ENCODE assay signal across 29 cellular contexts in the genomic region with DNA sequence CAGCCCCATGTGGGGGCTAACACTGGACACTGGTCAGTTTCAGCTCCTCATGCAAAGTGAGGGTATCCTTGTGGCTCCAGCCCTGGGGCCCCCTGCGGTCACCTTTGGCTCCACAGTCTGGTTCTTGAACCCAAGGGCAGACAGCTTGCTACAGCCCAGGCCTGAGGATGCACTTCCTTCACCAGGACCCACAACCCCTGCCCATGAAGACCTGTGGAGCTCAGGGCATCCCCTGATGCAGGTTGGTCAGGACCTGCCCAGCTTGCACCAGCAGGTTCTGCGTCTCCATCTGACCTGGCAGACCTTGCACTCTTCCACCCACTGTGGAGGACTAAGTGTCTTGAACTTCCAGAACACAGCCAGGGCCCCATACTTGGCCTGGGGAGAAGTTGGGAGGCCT.
"Had no signal": no experiment of that assay in that cellular context is flagged by ENCODE, and none has a peak within 500 bp of the region (broad histone marks: within the 10 kb centered on the region; RNA-seq: fewer than 3 reads in every experiment).

No MANE protein-coding gene starts in this region.

- H3K27ac ChIP-seq: epithelial cell of prostate, esophagus squamous epithelium, heart right ventricle, left lung, neutrophil, ovary, prostate gland, suprapubic skin, tibial artery, WERI-Rb-1 had no signal

- H3K9me3 Mint-ChIP-seq: activated CD4-positive, alpha-beta memory T cell treated with anti-CD3 and anti-CD28 coated beads, Interleukin-2, amount 10 ng/mL, durations not matched to agents 7 days and 5 days; activated naive CD4-positive, alpha-beta T cell treated with anti-CD3 and anti-CD28 coated beads, Interleukin-2, amount 50 U/mL, for 24 hours; activated naive CD8-positive, alpha-beta T cell treated with anti-CD3 and anti-CD28 coated beads, Interleukin-2, amount 50 U/mL, for 24 hours; activated T-cell treated with anti-CD3 and anti-CD28 coated beads, Interleukin-2, amount 50 U/mL, for 24 hours; dendritic cell treated with granulocyte-macrophage colony-stimulating factor and Interleukin-4, amounts not matched to agents 40 ng/mL and 50 ng/mL, for 4 days; nephron; stimulated activated naive B cell treated with anti-CD40 and anti-IgM and Interleukin-4, amounts not matched to agents 10 μg/mL and 1 μg/mL and 100 μg/mL, for 72 hours; T-helper 1 cell treated with Interleukin-12 subunit alpha and Interleukin-12 subunit beta and Interleukin-4 antibody, amounts not matched to agents 30 μg/mL and 1 μg/mL, for 36 hours had no signal

- H3K4me3 Mint-ChIP-seq: activated CD4-positive, alpha-beta memory T cell treated with anti-CD3 and anti-CD28 coated beads, Interleukin-2, amount 10 ng/mL, durations not matched to agents 7 days and 5 days; activated naive CD4-positive, alpha-beta T cell treated with anti-CD3 and anti-CD28 coated beads, Interleukin-2, amount 50 U/mL, for 24 hours; activated naive CD8-positive, alpha-beta T cell treated with anti-CD3 and anti-CD28 coated beads, Interleukin-2, amount 50 U/mL, for 24 hours; activated T-cell treated with anti-CD3 and anti-CD28 coated beads, Interleukin-2, amount 50 U/mL, for 24 hours; dendritic cell treated with granulocyte-macrophage colony-stimulating factor and Interleukin-4, amounts not matched to agents 40 ng/mL and 50 ng/mL, for 4 days; stimulated activated naive B cell treated with anti-CD40 and anti-IgM and Interleukin-4, amounts not matched to agents 10 μg/mL and 1 μg/mL and 100 μg/mL, for 72 hours; T-helper 1 cell treated with Interleukin-12 subunit alpha and Interleukin-12 subunit beta and Interleukin-4 antibody, amounts not matched to agents 30 μg/mL and 1 μg/mL, for 36 hours had no signal

- H3K36me3 ChIP-seq: ovary, WERI-Rb-1 had no signal

- H3K27me3 ChIP-seq: esophagus squamous epithelium, heart right ventricle, left lung, ovary, suprapubic skin, tibial artery had no signal

- H3K9me3 ChIP-seq: esophagus squamous epithelium, neutrophil, ovary, prostate gland, suprapubic skin, tibial artery had no signal

- H3K27me3 Mint-ChIP-seq: activated CD4-positive, alpha-beta memory T cell treated with anti-CD3 and anti-CD28 coated beads, Interleukin-2, amount 10 ng/mL, durations not matched to agents 7 days and 5 days; activated naive CD4-positive, alpha-beta T cell treated with anti-CD3 and anti-CD28 coated beads, Interleukin-2, amount 50 U/mL, for 24 hours; activated naive CD8-positive, alpha-beta T cell treated with anti-CD3 and anti-CD28 coated beads, Interleukin-2, amount 50 U/mL, for 24 hours; activated T-cell treated with anti-CD3 and anti-CD28 coated beads, Interleukin-2, amount 50 U/mL, for 24 hours; dendritic cell treated with granulocyte-macrophage colony-stimulating factor and Interleukin-4, amounts not matched to agents 40 ng/mL and 50 ng/mL, for 4 days; stimulated activated naive B cell treated with anti-CD40 and anti-IgM and Interleukin-4, amounts not matched to agents 10 μg/mL and 1 μg/mL and 100 μg/mL, for 72 hours had no signal

- H3K4me3 ChIP-seq: esophagus squamous epithelium, heart right ventricle, left lung, lung, ovary, prostate gland, suprapubic skin, tibial artery had no signal

- DNase-seq: activated CD4-positive, alpha-beta memory T cell treated with anti-CD3 and anti-CD28 coated beads, Interleukin-2, amount 10 ng/mL, durations not matched to agents 7 days and 5 days; activated CD4-positive, alpha-beta T cell treated with anti-CD3 and anti-CD28 coated beads for 48 hours; activated CD8-positive, alpha-beta memory T cell treated with anti-CD3 and anti-CD28 coated beads, Interleukin-2, amount 50 U/mL, for 48 hours; activated gamma-delta T cell; activated naive CD8-positive, alpha-beta T cell treated with anti-CD3 and anti-CD28 coated beads, Interleukin-2, amount 50 U/mL, for 24 hours; activated T-cell treated with anti-CD3 and anti-CD28 coated beads, Interleukin-2, amount 50 U/mL, for 24 hours; amygdala; central memory CD4-positive, alpha-beta T cell; esophagus squamous epithelium; foreskin melanocyte; heart right ventricle; ovary; retina; stimulated activated CD4-positive, alpha-beta T cell treated with anti-CD3 and anti-CD28 coated beads, Interleukin-15, amount 100 ng/mL, for 24 hours; stimulated activated CD4-positive, alpha-beta T cell treated with anti-CD3 and anti-CD28 coated beads, Interleukin-2, amount 100 ng/mL, for 24 hours; stimulated activated naive B cell treated with anti-CD40 and anti-IgM and Interleukin-4, amounts not matched to agents 10 μg/mL and 1 μg/mL and 100 μg/mL, for 72 hours; T-helper 9 cell; tibial artery; WERI-Rb-1 had no signal

- H3K27ac Mint-ChIP-seq: activated CD4-positive, alpha-beta memory T cell treated with anti-CD3 and anti-CD28 coated beads, Interleukin-2, amount 10 ng/mL, durations not matched to agents 7 days and 5 days; activated naive CD4-positive, alpha-beta T cell treated with anti-CD3 and anti-CD28 coated beads, Interleukin-2, amount 50 U/mL, for 24 hours; activated naive CD8-positive, alpha-beta T cell treated with anti-CD3 and anti-CD28 coated beads, Interleukin-2, amount 50 U/mL, for 24 hours; activated T-cell treated with anti-CD3 and anti-CD28 coated beads, Interleukin-2, amount 50 U/mL, for 24 hours; dendritic cell treated with granulocyte-macrophage colony-stimulating factor and Interleukin-4, amounts not matched to agents 40 ng/mL and 50 ng/mL, for 4 days; nephron; T-helper 1 cell treated with Interleukin-12 subunit alpha and Interleukin-12 subunit beta and Interleukin-4 antibody, amounts not matched to agents 30 μg/mL and 1 μg/mL, for 36 hours had no signal

- H3K4me1 ChIP-seq: prostate gland had no signal
